14 cellular contexts compared by ENCODE assay signal in the genomic region with DNA sequence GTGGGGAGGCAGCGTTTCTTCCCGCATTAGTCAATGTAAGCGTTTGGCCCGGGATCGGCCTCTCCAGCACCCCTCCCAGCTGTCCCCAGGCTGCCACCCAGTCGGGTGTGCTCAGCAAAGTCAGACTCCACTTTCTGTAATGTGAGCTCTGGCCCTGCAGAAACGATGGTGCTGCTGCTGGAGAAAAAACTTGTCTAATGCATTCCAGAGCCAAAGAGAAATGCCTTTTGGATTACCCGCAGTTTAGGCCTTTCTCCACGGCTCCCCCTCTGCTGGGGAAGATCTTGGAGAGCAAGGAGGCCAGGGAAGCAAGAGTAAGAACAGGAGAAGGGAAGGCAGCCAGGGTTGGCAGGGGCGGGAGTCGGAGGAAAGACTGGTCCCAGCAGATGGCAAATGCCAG. TPM values are rescaled to one million over a fixed set of nuclear protein-coding genes. Genes with fewer than 3 reads are reported as not detected.
A peak's percentile ranks its signal among the peaks of the same experiment; 100 is the strongest.
DNase-seq lines count a peak whose midpoint lies in the region; ATAC-seq and TF ChIP-seq lines count a peak whose summit lies in the region.
"Had no signal": no experiment of that assay in that cellular context is flagged by ENCODE, and none has a peak within 500 bp of the region (broad histone marks: within the 10 kb centered on the region; RNA-seq: fewer than 3 reads in every experiment).

No MANE protein-coding gene starts in this region.

- peaks cover 0 to 35% (median 13%) of the 10 kb centered on the region in 4 donors for H3K36me3 ChIP-seq in sigmoid colon
- H3K36me3 ChIP-seq in CD8-positive, alpha-beta memory T cell (ENCODE audit: insufficient read depth, low read length): peaks cover 10% of the 10 kb centered on the region

- DNase-seq in GM03348 (ENCODE audit: low spot score): peak; percentile 74
- DNase-seq in astrocyte of the spinal cord (ENCODE audit: low read depth, low spot score): peak; percentile 50
- peak; percentile 26 for DNase-seq in left ventricle myocardium superior
- DNase-seq in sigmoid colon: no peak
- DNase-seq in CD8-positive, alpha-beta memory T cell: no peak
- no peak for DNase-seq in GM19238 (ENCODE audit: insufficient read length, low spot score)
- no peak for DNase-seq in D341Med (ENCODE audit: low spot score)
- DNase-seq: activated gamma-delta T cell; CD8-positive, alpha-beta T cell; left colon; stimulated activated CD4-positive, alpha-beta T cell treated with anti-CD3 and anti-CD28 coated beads, Interleukin-4, amount 100 ng/mL, for 1 hour; stimulated activated naive CD8-positive, alpha-beta T cell treated with anti-CD3 and anti-CD28 coated beads, Interleukin-15, Interleukin-2, amounts not matched to agents 100 U/mL and 50 U/mL, for 24 hours had no signal

- TF ChIP-seq CTCF in astrocyte of the spinal cord (IDR thresholded peaks at IDR 0.05; ENCODE audit: low read depth, low read length) (no peak), sigmoid colon (IDR thresholded peaks at IDR 0.05) (no peak)

- ATAC-seq in left ventricle myocardium superior (peak; percentile 69), HG02798 (IDR thresholded peaks at IDR 0.05; ENCODE audit: poor library complexity, unreplicated experiment) (no peak)
- ATAC-seq: CD8-positive, alpha-beta T cell; left colon; stimulated activated naive CD8-positive, alpha-beta T cell treated with anti-CD3 and anti-CD28 coated beads, Interleukin-15, Interleukin-2, amounts not matched to agents 100 U/mL and 50 U/mL, for 24 hours had no signal

- H3K4me1 Mint-ChIP-seq in CD8-positive, alpha-beta memory T cell: peaks cover 0 to 7% (median 0%) of the 10 kb centered on the region in 3 donors

- no peaks in the 10 kb centered on the region for H3K27me3 ChIP-seq in sigmoid colon
- H3K27me3 ChIP-seq in CD8-positive, alpha-beta memory T cell (ENCODE audit: insufficient read depth, low read length, poor library complexity, severe bottlenecking): no peaks in the 10 kb centered on the region

- TF ChIP-seq POLR2A in sigmoid colon (IDR thresholded peaks at IDR 0.05): no peak

- CTCF ChIA-PET in CD8-positive, alpha-beta memory T cell (lab: Charles Lee): no interaction called here

- POLR2A ChIA-PET in CD8-positive, alpha-beta memory T cell (lab: Charles Lee): no interaction called here

- TF ChIP-seq EP300 in sigmoid colon (IDR thresholded peaks at IDR 0.05): no peak

- WGBS in sigmoid colon, 2 donors: 74 to 82% methylated on average over 11 of the region's 11 CpGs

- H3K27me3 Mint-ChIP-seq in CD8-positive, alpha-beta memory T cell: peaks cover 0 to 3% of the 10 kb centered on the region in 2 donors

- in situ Hi-C loops in astrocyte of the spinal cord (cut with HindIII; ENCODE audit: low sequenced_read_pairs): no loop called here

- H3K4me1 ChIP-seq in sigmoid colon: peaks cover 0 to 33% (median 12%) of the 10 kb centered on the region in 4 donors
- no peaks in the 10 kb centered on the region for H3K4me1 ChIP-seq in CD8-positive, alpha-beta memory T cell (ENCODE audit: insufficient read depth, low read length)

- H3K27ac ChIP-seq in sigmoid colon: peak overlapping the region; percentile 49 to 68 (median 56)
- H3K27ac ChIP-seq in CD8-positive, alpha-beta memory T cell (ENCODE audit: low read depth, low read length): no peak overlapping the region
- H3K27ac ChIP-seq: HL-60 had no signal

- H3K9me3 ChIP-seq in sigmoid colon: no peaks in the 10 kb centered on the region
- no peaks in the 10 kb centered on the region for H3K9me3 ChIP-seq in CD8-positive, alpha-beta memory T cell (ENCODE audit: low read length)

- H3K9me3 Mint-ChIP-seq in CD8-positive, alpha-beta memory T cell: no peaks in the 10 kb centered on the region
- H3K9me3 Mint-ChIP-seq: CD8-positive, alpha-beta T cell had no signal

- peaks cover 0 to 41% (median 4%) of the 10 kb centered on the region in 3 donors for H3K36me3 Mint-ChIP-seq in CD8-positive, alpha-beta memory T cell

- intact Hi-C loops in left ventricle myocardium superior (cut with micrococcal nuclease) (no loop called here), sigmoid colon (cut with DNase I) (no loop called here)

- H3K4me3 Mint-ChIP-seq in CD8-positive, alpha-beta memory T cell: no peak overlapping the region
- H3K4me3 Mint-ChIP-seq: CD8-positive, alpha-beta T cell had no signal

- H3K27ac Mint-ChIP-seq in CD8-positive, alpha-beta memory T cell: peak overlapping the region in 3 of 8 donors; percentile 63 to 95 (median 87)
- H3K27ac Mint-ChIP-seq: CD8-positive, alpha-beta T cell had no signal

- H3K4me3 ChIP-seq in astrocyte of the spinal cord (ENCODE audit: low read depth, low read length) (no peak overlapping the region), sigmoid colon (no peak overlapping the region)
- no peak overlapping the region for H3K4me3 ChIP-seq in CD8-positive, alpha-beta memory T cell (ENCODE audit: low read length)

RNA-seq across cellular contexts. Expression of a gene that starts 55.2 kb away (rescaled TPM):
- total RNA-seq in left ventricle myocardium superior (2.3 TPM), sigmoid colon (1 to 10 TPM; 4.6 to 7.8 (median 5.2) TPM)
- 10 to 100 TPM; 19.2 to 25.9 (median 22.2) TPM for polyA plus RNA-seq in sigmoid colon
- 10 to 100 TPM; 23.8 to 24.7 TPM for total RNA-seq in CD8-positive, alpha-beta memory T cell
- polyA plus RNA-seq in CD8-positive, alpha-beta memory T cell: 19.5 TPM

Comparison
In these comparisons a context has a peak if more than half of its experiments do, and no peak if none do; other contexts are left out.
1. DNase-seq: peak in GM03348 (single experiment), astrocyte of the spinal cord (single experiment) and left ventricle myocardium superior (single experiment); none in sigmoid colon (single experiment), CD8-positive, alpha-beta memory T cell (0 of 5), GM19238 (single experiment) and D341Med (single experiment).